In genomic region chr20:50312682-50313187, GRCh38 we compare ENCODE assay signal across 11 cellular contexts.
DNase-seq lines count a peak whose midpoint lies in the region; ATAC-seq and TF ChIP-seq lines count a peak whose summit lies in the region.
"Had no signal": no experiment of that assay in that cellular context is flagged by ENCODE, and none has a peak within 500 bp of the region (broad histone marks: within the 10 kb centered on the region; RNA-seq: fewer than 3 reads in every experiment).

No MANE protein-coding gene starts in this region.

- TF ChIP-seq CTCF in mammary epithelial cell (conservative IDR thresholded peaks at IDR 0.05 in 1 of 2, IDR thresholded peaks at IDR 0.05 in 1 of 2; ENCODE audit: extremely low read depth in 1 of 2, insufficient read depth in 1 of 2, low read depth in 1 of 2, low read length in 2 of 2) (no peak), spleen (IDR thresholded peaks at IDR 0.05 in 8 of 11, conservative IDR thresholded peaks at IDR 0.05 in 3 of 11) (no peak), nephron progenitor cell (IDR thresholded peaks at IDR 0.05) (no peak)

- 3% methylated on average over 5 of the region's 12 CpGs for WGBS in mammary epithelial cell (ENCODE audit: low coverage, missing lambda C conversion rate)
- 57 to 85% (median 66%) methylated on average over 10 to 12 of the region's 12 CpGs for WGBS in spleen, 5 donors

- H3K4me3 Mint-ChIP-seq in nephron progenitor cell = no peak overlapping the region
- H3K4me3 Mint-ChIP-seq: activated naive CD4-positive, alpha-beta T cell treated with anti-CD3 and anti-CD28 coated beads, Interleukin-2, amount 50 U/mL, for 24 hours had no signal

- H3K27me3 ChIP-seq in mammary epithelial cell (ENCODE audit: insufficient read depth, low read length) = no peaks in the 10 kb centered on the region
- peaks cover 0 to 26% (median 0%) of the 10 kb centered on the region in 7 donors for H3K27me3 ChIP-seq in spleen (replicated peaks in 1 of 7)

- H3K79me2 ChIP-seq in mammary epithelial cell (ENCODE audit: insufficient read depth, low read length) = no peaks in the 10 kb centered on the region

- H3K36me3 Mint-ChIP-seq in nephron progenitor cell (ENCODE audit: low read depth) = no peaks in the 10 kb centered on the region
- H3K36me3 Mint-ChIP-seq: activated naive CD4-positive, alpha-beta T cell treated with anti-CD3 and anti-CD28 coated beads, Interleukin-2, amount 50 U/mL, for 24 hours had no signal

- H3K27me3 Mint-ChIP-seq in nephron progenitor cell (ENCODE audit: low read depth, poor library complexity) = peaks cover 24% of the 10 kb centered on the region

- H3K9ac ChIP-seq in mammary epithelial cell (ENCODE audit: insufficient read depth, low read length) = peak overlapping the region; percentile 33

- CTCF ChIA-PET in mammary epithelial cell (lab: Charles Lee; ENCODE audit: low non-redundant PET) = no interaction called here

- H3K36me3 ChIP-seq in mammary epithelial cell (ENCODE audit: insufficient read depth, low read length) (no peaks in the 10 kb centered on the region), spleen (no peaks in the 10 kb centered on the region)

- H3K9me3 ChIP-seq in mammary epithelial cell (replicated peaks; ENCODE audit: insufficient read depth, low read length) = no peaks in the 10 kb centered on the region
- no peaks in the 10 kb centered on the region for H3K9me3 ChIP-seq in spleen

- H3K9me3 Mint-ChIP-seq in nephron progenitor cell = peaks cover 12% of the 10 kb centered on the region
- H3K9me3 Mint-ChIP-seq: activated naive CD4-positive, alpha-beta T cell treated with anti-CD3 and anti-CD28 coated beads, Interleukin-2, amount 50 U/mL, for 24 hours had no signal

- ATAC-seq in GM18868 (IDR thresholded peaks at IDR 0.05; ENCODE audit: unreplicated experiment) = no peak

- dilution Hi-C loops in mammary epithelial cell (cut with HindIII; ENCODE audit: low sequenced_read_pairs) = no loop called here

- DNase-seq in HCEC 1CT = peak; percentile 64
- peak; percentile 52 for DNase-seq in mammary epithelial cell
- DNase-seq in kidney glomerular epithelial cell (lab: John Stamatoyannopoulos, UW) = peak; percentile 83
- no peak for DNase-seq in spleen
- no peak for DNase-seq in DMS53 treated with DMSO at 0.1 percent for 48 hours (lab: John Stamatoyannopoulos, UW; ENCODE audit: unreplicated experiment)
- no peak for DNase-seq in stimulated activated CD4-positive, alpha-beta T cell treated with anti-CD3 and anti-CD28 coated beads, Interleukin-4, amount 100 ng/mL, for 4 hours
- DNase-seq in nephron progenitor cell = no peak
- DNase-seq: GDM1, NCI-H526 had no signal

- H3K4me1 Mint-ChIP-seq in nephron progenitor cell = peaks cover 32% of the 10 kb centered on the region
- H3K4me1 Mint-ChIP-seq: activated naive CD4-positive, alpha-beta T cell treated with anti-CD3 and anti-CD28 coated beads, Interleukin-2, amount 50 U/mL, for 24 hours had no signal

- no peak overlapping the region for H3K27ac Mint-ChIP-seq in nephron progenitor cell
- H3K27ac Mint-ChIP-seq: activated naive CD4-positive, alpha-beta T cell treated with anti-CD3 and anti-CD28 coated beads, Interleukin-2, amount 50 U/mL, for 24 hours had no signal

- peak overlapping the region in 1 of 3 experiments; percentile 2 for H3K4me3 ChIP-seq in mammary epithelial cell (replicated peaks in 1 of 3; ENCODE audit: insufficient read depth in 1 of 3, low read depth in 2 of 3, low read length in 3 of 3)
- H3K4me3 ChIP-seq in spleen = no peak overlapping the region

- H3K4me1 ChIP-seq in mammary epithelial cell (ENCODE audit: insufficient read depth, low read length) = peaks cover 50% of the 10 kb centered on the region
- H3K4me1 ChIP-seq in spleen = peaks cover 0 to 44% (median 17%) of the 10 kb centered on the region in 6 donors

- H4K20me1 ChIP-seq in mammary epithelial cell (ENCODE audit: insufficient read depth, low read length) = no peaks in the 10 kb centered on the region

- peak overlapping the region; percentile 80 for H2AFZ ChIP-seq in mammary epithelial cell (ENCODE audit: low read depth, low read length)

- peak overlapping the region; percentile 34 for H3K4me2 ChIP-seq in mammary epithelial cell (ENCODE audit: insufficient read depth, low read depth, low read length)

- in situ Hi-C loops in mammary epithelial cell (cut with MboI; ENCODE audit: low sequenced_read_pairs in 2 of 2) = no loop called here

- BruUV-seq in mammary epithelial cell (replicated peaks; lab: Mats Ljungman, UMichigan) = no TSS peak

- H3K27ac ChIP-seq in mammary epithelial cell (ENCODE audit: insufficient read depth, low read depth, low read length) (peak overlapping the region; percentile 50), spleen (peak overlapping the region in 7 of 8 donors; percentile 60 to 89 (median 83))

- intact Hi-C loops in mammary epithelial cell (cut with micrococcal nuclease) (no loop called here), spleen (cut with DNase I; ENCODE audit: low total_unique reads) (no loop called here)

- no peak for TF ChIP-seq POLR2A in spleen (IDR thresholded peaks at IDR 0.05)

Comparison
In these comparisons a context has a peak if more than half of its experiments do, and no peak if none do; other contexts are left out.
1. DNase-seq: peak in HCEC 1CT (single experiment), mammary epithelial cell (single experiment) and kidney glomerular epithelial cell (single experiment); none in spleen (single experiment), DMS53 treated with DMSO at 0.1 percent for 48 hours (single experiment), stimulated activated CD4-positive, alpha-beta T cell treated with anti-CD3 and anti-CD28 coated beads, Interleukin-4, amount 100 ng/mL, for 4 hours (0 of 2) and nephron progenitor cell (single experiment).